Comparison of ENCODE assay signal across 18 cellular contexts in the genomic region with DNA sequence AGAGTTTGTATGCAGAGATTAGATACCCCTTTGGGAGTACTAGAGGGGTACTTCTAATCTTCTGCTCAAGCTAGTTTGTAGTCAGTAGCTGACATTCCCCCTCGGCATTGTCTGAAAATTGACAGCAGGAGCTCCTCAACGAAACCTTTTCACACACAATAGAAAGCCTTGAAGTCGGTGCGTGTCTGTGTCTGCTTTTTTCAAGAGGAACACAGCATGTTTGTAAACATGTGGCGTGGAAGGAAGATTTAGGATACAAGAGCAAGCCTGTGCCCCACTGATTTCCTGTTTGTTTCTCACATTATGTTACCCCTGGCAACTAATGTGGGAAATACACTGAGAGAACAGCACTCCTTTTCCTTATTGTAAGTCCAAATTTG.
DNase-seq lines count a peak whose midpoint lies in the region; ATAC-seq and TF ChIP-seq lines count a peak whose summit lies in the region.
"Had no signal": no experiment of that assay in that cellular context is flagged by ENCODE, and none has a peak within 500 bp of the region (broad histone marks: within the 10 kb centered on the region; RNA-seq: fewer than 3 reads in every experiment).

No MANE protein-coding gene starts in this region.

- DNase-seq in coronary artery (ENCODE audit: low spot score), result no peak
- DNase-seq in pulmonary artery endothelial cell (ENCODE audit: low read depth, low spot score), result peak; percentile 19
- DNase-seq in A172 (ENCODE audit: low spot score), result no peak
- DNase-seq in anterior cingulate cortex (lab: John Stamatoyannopoulos, UW), result no peak
- DNase-seq in 8988T, result no peak
- DNase-seq: activated CD4-positive, alpha-beta T cell treated with anti-CD3 and anti-CD28 coated beads, Interleukin-2, amount 10 ng/mL, durations not matched to agents 7 days and 5 days; cerebellar nuclear complex; DMS79 treated with DMSO at 0.1 percent for 48 hours; immature natural killer cell; NCI-H1417 treated with DMSO at 0.1 percent for 48 hours; SJCRH30; substantia nigra; T1000 had no signal

- H3K9me3 ChIP-seq in HUES6 (ENCODE audit: control insufficient read depth, insufficient read depth, low read depth, low read length) (peaks cover 29% of the 10 kb centered on the region), iPS-18a (ENCODE audit: control insufficient read depth, low read depth, low read length) (peaks cover 5% of the 10 kb centered on the region)
- H3K9me3 ChIP-seq: SJCRH30 had no signal

- no peak for ATAC-seq in GM19328 (IDR thresholded peaks at IDR 0.05; ENCODE audit: unreplicated experiment)

- H3K4me1 ChIP-seq in HUES6 (ENCODE audit: control insufficient read depth, insufficient read depth, low read length) (peaks cover 12% of the 10 kb centered on the region; the same call in 1 of the 2 replicates), iPS-18a (ENCODE audit: control insufficient read depth, low read depth, low read length) (peaks cover 28% of the 10 kb centered on the region)
- H3K4me1 ChIP-seq: SJCRH30 had no signal

- peak overlapping the region; percentile 0; the same call in 1 of the 2 replicates for H3K27ac ChIP-seq in HUES6 (ENCODE audit: low read depth, low read length)
- no peak overlapping the region for H3K27ac ChIP-seq in coronary artery
- H3K27ac ChIP-seq in iPS-18a (ENCODE audit: low read length), result peak overlapping the region; percentile 14
- H3K27ac ChIP-seq: C4-2B, HL-60, SJCRH30 had no signal

- H3K27me3 ChIP-seq in HUES6 (ENCODE audit: control insufficient read depth, insufficient read depth, low read length) (no peaks in the 10 kb centered on the region), iPS-18a (ENCODE audit: control insufficient read depth, insufficient read depth, low read length) (no peaks in the 10 kb centered on the region)
- H3K27me3 ChIP-seq: SJCRH30 had no signal

- H3K9ac ChIP-seq in HUES6 (ENCODE audit: low read length) (no peak overlapping the region), iPS-18a (ENCODE audit: low read length) (peak overlapping the region; percentile 9)

- no peak overlapping the region for H3K4me3 ChIP-seq in HUES6 (ENCODE audit: low read depth, low read length)
- H3K4me3 ChIP-seq in coronary artery, result peak overlapping the region; percentile 53
- no peak overlapping the region for H3K4me3 ChIP-seq in iPS-18a (ENCODE audit: low read length)
- H3K4me3 ChIP-seq: SJCRH30 had no signal

- H3K36me3 ChIP-seq in HUES6 (ENCODE audit: control insufficient read depth, insufficient read depth, low read length), result no peaks in the 10 kb centered on the region
- no peaks in the 10 kb centered on the region for H3K36me3 ChIP-seq in iPS-18a (ENCODE audit: control insufficient read depth, low read depth, low read length)
- H3K36me3 ChIP-seq: SJCRH30 had no signal

- TF ChIP-seq CTCF in coronary artery (IDR thresholded peaks at IDR 0.05), result no peak

Comparison
In these comparisons a context has a peak if more than half of its experiments do, and no peak if none do; other contexts are left out.
1. H3K27ac ChIP-seq: peak in HUES6 (single experiment) and iPS-18a (single experiment); none in coronary artery (0 of 2).